1 cellular context compared by ENCODE assay signal in the genomic region with DNA sequence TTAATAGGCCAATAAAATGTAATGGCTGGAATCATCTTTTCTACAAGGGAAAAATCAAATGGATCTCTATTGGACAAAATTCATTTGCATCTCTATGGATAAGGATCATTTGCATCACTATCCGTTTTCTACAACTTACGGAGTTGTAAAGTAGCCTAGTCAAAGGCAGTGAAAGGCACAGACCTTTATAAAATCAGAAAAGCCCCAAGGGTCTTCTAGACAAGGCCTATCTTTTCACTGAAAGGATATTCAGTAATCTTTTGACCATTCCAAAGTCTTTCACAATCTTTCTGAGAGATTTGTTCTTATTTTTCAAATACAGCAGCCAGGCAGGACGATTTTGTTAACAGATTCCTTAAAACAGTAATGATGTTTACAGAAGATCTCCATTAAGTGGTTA.
A peak's percentile ranks its signal among the peaks of the same experiment; 100 is the strongest.
TF ChIP-seq lines count a peak whose summit lies in the region.

No MANE protein-coding gene starts in this region.

TF ChIP-seq in H1, 55 proteins besides CTCF, POLR2A, EP300 and RAD21:
- TF ChIP-seq TCF12 (IDR thresholded peaks at IDR 0.05; ENCODE audit: low read depth, low read length) (no peak), NRF1 (IDR thresholded peaks at IDR 0.05; ENCODE audit: low read depth, low read length) (no peak)
- TF ChIP-seq, protein P1, sequence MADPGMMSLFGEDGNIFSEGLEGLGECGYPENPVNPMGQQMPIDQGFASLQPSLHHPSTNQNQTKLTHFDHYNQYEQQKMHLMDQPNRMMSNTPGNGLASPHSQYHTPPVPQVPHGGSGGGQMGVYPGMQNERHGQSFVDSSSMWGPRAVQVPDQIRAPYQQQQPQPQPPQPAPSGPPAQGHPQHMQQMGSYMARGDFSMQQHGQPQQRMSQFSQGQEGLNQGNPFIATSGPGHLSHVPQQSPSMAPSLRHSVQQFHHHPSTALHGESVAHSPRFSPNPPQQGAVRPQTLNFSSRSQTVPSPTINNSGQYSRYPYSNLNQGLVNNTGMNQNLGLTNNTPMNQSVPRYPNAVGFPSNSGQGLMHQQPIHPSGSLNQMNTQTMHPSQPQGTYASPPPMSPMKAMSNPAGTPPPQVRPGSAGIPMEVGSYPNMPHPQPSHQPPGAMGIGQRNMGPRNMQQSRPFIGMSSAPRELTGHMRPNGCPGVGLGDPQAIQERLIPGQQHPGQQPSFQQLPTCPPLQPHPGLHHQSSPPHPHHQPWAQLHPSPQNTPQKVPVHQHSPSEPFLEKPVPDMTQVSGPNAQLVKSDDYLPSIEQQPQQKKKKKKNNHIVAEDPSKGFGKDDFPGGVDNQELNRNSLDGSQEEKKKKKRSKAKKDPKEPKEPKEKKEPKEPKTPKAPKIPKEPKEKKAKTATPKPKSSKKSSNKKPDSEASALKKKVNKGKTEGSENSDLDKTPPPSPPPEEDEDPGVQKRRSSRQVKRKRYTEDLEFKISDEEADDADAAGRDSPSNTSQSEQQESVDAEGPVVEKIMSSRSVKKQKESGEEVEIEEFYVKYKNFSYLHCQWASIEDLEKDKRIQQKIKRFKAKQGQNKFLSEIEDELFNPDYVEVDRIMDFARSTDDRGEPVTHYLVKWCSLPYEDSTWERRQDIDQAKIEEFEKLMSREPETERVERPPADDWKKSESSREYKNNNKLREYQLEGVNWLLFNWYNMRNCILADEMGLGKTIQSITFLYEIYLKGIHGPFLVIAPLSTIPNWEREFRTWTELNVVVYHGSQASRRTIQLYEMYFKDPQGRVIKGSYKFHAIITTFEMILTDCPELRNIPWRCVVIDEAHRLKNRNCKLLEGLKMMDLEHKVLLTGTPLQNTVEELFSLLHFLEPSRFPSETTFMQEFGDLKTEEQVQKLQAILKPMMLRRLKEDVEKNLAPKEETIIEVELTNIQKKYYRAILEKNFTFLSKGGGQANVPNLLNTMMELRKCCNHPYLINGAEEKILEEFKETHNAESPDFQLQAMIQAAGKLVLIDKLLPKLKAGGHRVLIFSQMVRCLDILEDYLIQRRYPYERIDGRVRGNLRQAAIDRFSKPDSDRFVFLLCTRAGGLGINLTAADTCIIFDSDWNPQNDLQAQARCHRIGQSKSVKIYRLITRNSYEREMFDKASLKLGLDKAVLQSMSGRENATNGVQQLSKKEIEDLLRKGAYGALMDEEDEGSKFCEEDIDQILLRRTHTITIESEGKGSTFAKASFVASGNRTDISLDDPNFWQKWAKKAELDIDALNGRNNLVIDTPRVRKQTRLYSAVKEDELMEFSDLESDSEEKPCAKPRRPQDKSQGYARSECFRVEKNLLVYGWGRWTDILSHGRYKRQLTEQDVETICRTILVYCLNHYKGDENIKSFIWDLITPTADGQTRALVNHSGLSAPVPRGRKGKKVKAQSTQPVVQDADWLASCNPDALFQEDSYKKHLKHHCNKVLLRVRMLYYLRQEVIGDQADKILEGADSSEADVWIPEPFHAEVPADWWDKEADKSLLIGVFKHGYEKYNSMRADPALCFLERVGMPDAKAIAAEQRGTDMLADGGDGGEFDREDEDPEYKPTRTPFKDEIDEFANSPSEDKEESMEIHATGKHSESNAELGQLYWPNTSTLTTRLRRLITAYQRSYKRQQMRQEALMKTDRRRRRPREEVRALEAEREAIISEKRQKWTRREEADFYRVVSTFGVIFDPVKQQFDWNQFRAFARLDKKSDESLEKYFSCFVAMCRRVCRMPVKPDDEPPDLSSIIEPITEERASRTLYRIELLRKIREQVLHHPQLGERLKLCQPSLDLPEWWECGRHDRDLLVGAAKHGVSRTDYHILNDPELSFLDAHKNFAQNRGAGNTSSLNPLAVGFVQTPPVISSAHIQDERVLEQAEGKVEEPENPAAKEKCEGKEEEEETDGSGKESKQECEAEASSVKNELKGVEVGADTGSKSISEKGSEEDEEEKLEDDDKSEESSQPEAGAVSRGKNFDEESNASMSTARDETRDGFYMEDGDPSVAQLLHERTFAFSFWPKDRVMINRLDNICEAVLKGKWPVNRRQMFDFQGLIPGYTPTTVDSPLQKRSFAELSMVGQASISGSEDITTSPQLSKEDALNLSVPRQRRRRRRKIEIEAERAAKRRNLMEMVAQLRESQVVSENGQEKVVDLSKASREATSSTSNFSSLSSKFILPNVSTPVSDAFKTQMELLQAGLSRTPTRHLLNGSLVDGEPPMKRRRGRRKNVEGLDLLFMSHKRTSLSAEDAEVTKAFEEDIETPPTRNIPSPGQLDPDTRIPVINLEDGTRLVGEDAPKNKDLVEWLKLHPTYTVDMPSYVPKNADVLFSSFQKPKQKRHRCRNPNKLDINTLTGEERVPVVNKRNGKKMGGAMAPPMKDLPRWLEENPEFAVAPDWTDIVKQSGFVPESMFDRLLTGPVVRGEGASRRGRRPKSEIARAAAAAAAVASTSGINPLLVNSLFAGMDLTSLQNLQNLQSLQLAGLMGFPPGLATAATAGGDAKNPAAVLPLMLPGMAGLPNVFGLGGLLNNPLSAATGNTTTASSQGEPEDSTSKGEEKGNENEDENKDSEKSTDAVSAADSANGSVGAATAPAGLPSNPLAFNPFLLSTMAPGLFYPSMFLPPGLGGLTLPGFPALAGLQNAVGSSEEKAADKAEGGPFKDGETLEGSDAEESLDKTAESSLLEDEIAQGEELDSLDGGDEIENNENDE (IDR thresholded peaks at IDR 0.05; ENCODE audit: insufficient replicate concordance, low read length), result peak; percentile 66
TF ChIP-seq in H1: peak in this region for 1.
